ENCODE assay signal across 7 cellular contexts in the genomic region with DNA sequence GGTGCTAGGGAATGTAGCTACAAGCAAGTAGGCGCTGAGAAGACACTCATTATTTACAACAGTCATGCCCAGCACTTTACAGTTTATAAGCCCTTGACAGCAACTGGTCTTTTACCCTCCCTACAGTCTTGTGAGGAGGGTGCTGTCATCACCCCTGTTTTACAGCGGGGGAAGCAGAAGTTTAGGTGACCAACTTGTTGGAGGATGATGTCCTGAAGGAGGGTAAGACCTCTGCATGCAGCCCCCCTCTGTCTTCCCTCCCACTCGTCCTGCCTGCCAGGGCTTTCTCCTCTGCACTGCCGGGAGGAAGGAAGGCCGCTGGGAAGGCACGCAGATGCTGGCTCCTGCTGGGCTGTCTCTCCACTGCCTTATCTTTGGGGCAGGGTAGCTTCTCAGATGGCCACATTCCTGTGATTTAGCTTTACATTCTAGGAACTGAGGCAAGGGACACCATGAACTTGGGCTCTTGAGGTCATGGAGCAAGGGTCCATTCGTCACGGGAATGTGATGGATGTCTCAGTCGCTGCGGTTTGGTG. TPM values are rescaled to one million over a fixed set of nuclear protein-coding genes. Genes with fewer than 3 reads are reported as not detected.
DNase-seq lines count a peak whose midpoint lies in the region; ATAC-seq, FAIRE-seq and TF ChIP-seq lines count a peak whose summit lies in the region.

No MANE protein-coding gene starts in this region.

- peaks cover 54% of the 10 kb centered on the region for H3K4me1 Mint-ChIP-seq in chondrocyte (ENCODE audit: low read depth)

- TF ChIP-seq CTCF in chondrocyte (IDR thresholded peaks at IDR 0.05) (no peak), HepG2 (CRISPR knock-in tag; IDR thresholded peaks at IDR 0.05) (peak; percentile 37; the same call in 1 of the 2 replicates), suprapubic skin (IDR thresholded peaks at IDR 0.05) (no peak)

- peak overlapping the region; percentile 80 for H3K4me3 Mint-ChIP-seq in chondrocyte (ENCODE audit: unreplicated experiment)

- peak overlapping the region; percentile 90 for H3K9ac ChIP-seq in HepG2 (ENCODE audit: insufficient read depth, low read depth, low read length)

- peak overlapping the region; percentile 98 for H3K4me2 ChIP-seq in HepG2 (ENCODE audit: low read depth, low read length)

- peaks cover 66% of the 10 kb centered on the region for H3K79me2 ChIP-seq in HepG2 (ENCODE audit: insufficient read depth, low read length)

- H3K36me3 ChIP-seq in HepG2 (replicated peaks in 1 of 2; ENCODE audit: control insufficient read depth in 1 of 2, insufficient read depth in 2 of 2, low read length in 2 of 2) (peaks cover 8 to 33% of the 10 kb centered on the region in 2 experiments), suprapubic skin (peaks cover 7% of the 10 kb centered on the region)

- no peak for TF ChIP-seq RAD21 in HepG2 (CRISPR knock-in tag; IDR thresholded peaks at IDR 0.05)

- DNase-seq in chondrocyte (ENCODE audit: low spot score), result no peak
- DNase-seq in HepG2 (ENCODE audit: low spot score), result peak; percentile 47
- DNase-seq in suprapubic skin (ENCODE audit: low spot score in 2 of 2), result no peak
- no peak for DNase-seq in GM19239 (ENCODE audit: insufficient read length, low spot score)

- POLR2A ChIA-PET in HepG2 (lab: Yijun Ruan, JAX), result interaction anchor here (1.9 to 5.4 kb wide), 13 partner anchors 11 to 144 kb away, joined by 6 to 128 read pairs (median 12); no protein-coding TSS in a partner anchor

- H3K27me3 ChIP-seq in HepG2 (ENCODE audit: control insufficient read depth in 1 of 2, insufficient read depth in 2 of 2, low read length in 2 of 2) (no peaks in the 10 kb centered on the region; a peak in 1 of 5 replicates), suprapubic skin (no peaks in the 10 kb centered on the region)

- in situ Hi-C loops in HepG2 (cut with HindIII; ENCODE audit: extremely low pct_ligation_motif_present, low pct_unique_long_range_greater_than_20kb), result no loop called here

- peak overlapping the region; percentile 59 for H2AFZ ChIP-seq in HepG2 (ENCODE audit: low read length)

- ATAC-seq in HepG2 (peak; percentile 46), GM18505 (IDR thresholded peaks at IDR 0.05; ENCODE audit: unreplicated experiment) (no peak), GM21825 (IDR thresholded peaks at IDR 0.05; ENCODE audit: unreplicated experiment) (no peak)

- peak overlapping the region; percentile 71 for H3K27ac ChIP-seq in HepG2 (ENCODE audit: extremely low read length, insufficient read depth, low read length)
- H3K27ac ChIP-seq in suprapubic skin, result peak overlapping the region; percentile 95

- H3K27me3 Mint-ChIP-seq in chondrocyte (ENCODE audit: low read depth), result no peaks in the 10 kb centered on the region

- no peak for TF ChIP-seq EP300 in HepG2 (IDR thresholded peaks at IDR 0.05; ENCODE audit: low read depth in 2 of 2, low read length in 2 of 2)
- TF ChIP-seq EP300 in HepG2 (CRISPR knock-in tag; IDR thresholded peaks at IDR 0.05; ENCODE audit: borderline replicate concordance), result no peak
- no peak for TF ChIP-seq EP300 in suprapubic skin (IDR thresholded peaks at IDR 0.05)

- peak; percentile 18 for FAIRE-seq in HepG2 (lab: Jason Lieb, UNC)
- FAIRE-seq in GM19239 (lab: Jason Lieb, UNC), result no peak

- H4K20me1 ChIP-seq in HepG2 (ENCODE audit: insufficient read depth, low read length), result no peaks in the 10 kb centered on the region

- TSS peak; percentile 48 for BruUV-seq in HepG2 (replicated peaks; lab: Mats Ljungman, UMichigan)

- H3K27ac Mint-ChIP-seq in chondrocyte (ENCODE audit: unreplicated experiment), result peak overlapping the region; percentile 82

- intact Hi-C loops in HepG2 (cut with micrococcal nuclease; ENCODE audit: unreplicated experiment), result loop anchor here (5.0 kb wide), 1 partner anchor 36 kb away; no protein-coding TSS in a partner anchor

- H3K4me3 ChIP-seq in HepG2 (replicated peaks in 1 of 3; ENCODE audit: insufficient read depth in 1 of 3, low read depth in 2 of 3, low read length in 3 of 3) (peak overlapping the region; percentile 64 to 99 (median 84)), suprapubic skin (peak overlapping the region; percentile 70)

- CTCF ChIA-PET in HepG2 (lab: Yijun Ruan, JAX; ENCODE audit: low intra/inter-chr PET ratio, low total read pairs), result no interaction called here

- peaks cover 11% of the 10 kb centered on the region for H3K36me3 Mint-ChIP-seq in chondrocyte (ENCODE audit: low read depth)

- H3K9me3 Mint-ChIP-seq in chondrocyte (ENCODE audit: low read depth), result peaks cover 16% of the 10 kb centered on the region

- H3K4me1 ChIP-seq in HepG2 (ENCODE audit: insufficient read depth, low read length) (peaks cover 76% of the 10 kb centered on the region), suprapubic skin (peaks cover 23% of the 10 kb centered on the region)

- WGBS in HepG2 (ENCODE audit: low lambda C conversion rate), result 13% methylated on average over 10 of the region's 10 CpGs
- 35% methylated on average over 10 of the region's 10 CpGs for WGBS in suprapubic skin

- TF ChIP-seq POLR2A in HepG2 (IDR thresholded peaks at IDR 0.05; ENCODE audit: insufficient read depth in 1 of 2, low read depth in 2 of 2, low read length in 2 of 2), result no peak
- TF ChIP-seq POLR2A in suprapubic skin (IDR thresholded peaks at IDR 0.05), result no peak
- TF ChIP-seq POLR2A in GM18505 (IDR thresholded peaks at IDR 0.05; ENCODE audit: borderline replicate concordance, extremely low read depth, insufficient read depth, insufficient read length), result no peak

- H3K9me3 ChIP-seq in HepG2 (ENCODE audit: low read length) (peaks cover 4% of the 10 kb centered on the region; the same call in 1 of the 2 replicates), suprapubic skin (no peaks in the 10 kb centered on the region)

TF ChIP-seq in PFSK-1, 5 proteins besides CTCF, POLR2A, EP300 and RAD21 (continues in another document):
- TF ChIP-seq FOXP2 (optimal IDR thresholded peaks at IDR 0.05; ENCODE audit: borderline replicate concordance, extremely low read depth, extremely low read length, insufficient read depth), result peak; percentile 30

TF ChIP-seq in HepG2, 621 proteins besides CTCF, POLR2A, EP300 and RAD21 (continues in another document):
- TF ChIP-seq ASH2L (IDR thresholded peaks at IDR 0.05; ENCODE audit: insufficient read length, low read depth, low read length), result peak; percentile 33

RNA-seq across cellular contexts. Expression of gene IL1R1, which starts 1.0 kb away (rescaled TPM):
- polyA plus RNA-seq in PFSK-1 (2012; ENCODE audit: insufficient read length, low read depth), result 21.7 TPM
- 22.0 to 53.7 TPM (median 22.9 TPM) in 3 replicates for total RNA-seq in chondrocyte
- 38.0 and 48.3 TPM in 2 replicates for total RNA-seq in HepG2 (2016; rRNA removed; fragmentation: Illumina TruSeq; extraction: Trizol)
- total RNA-seq in HepG2 (2016; cell fraction: cytosol; rRNA removed; fragmentation: Illumina TruSeq; extraction: Trizol; ENCODE audit: low read depth), result 15.9 and 21.1 TPM in 2 replicates
- total RNA-seq in HepG2 (2016; cell fraction: insoluble cytoplasmic fraction; rRNA removed; fragmentation: Illumina TruSeq; extraction: Trizol), result 40.6 and 43.4 TPM in 2 replicates
- total RNA-seq in HepG2 (2016; cell fraction: membrane; rRNA removed; fragmentation: Illumina TruSeq; extraction: Trizol), result 64.6 and 78.0 TPM in 2 replicates
- total RNA-seq in HepG2 (2016; cell fraction: nucleus; rRNA removed; fragmentation: Illumina TruSeq; extraction: Trizol), result 35.3 and 37.4 TPM in 2 replicates
- polyA plus RNA-seq in HepG2 (2011; rRNA removed), result 81.2 and 93.1 TPM in 2 replicates
- 67.4 and 75.1 TPM in 2 replicates for polyA plus RNA-seq in HepG2 (2011; cell fraction: cytosol; rRNA removed)
- 35.7 and 38.6 TPM in 2 replicates for polyA plus RNA-seq in HepG2 (2011; cell fraction: nucleus; rRNA removed)
- polyA plus RNA-seq in HepG2 (2012), result 30.0 and 50.4 TPM in 2 replicates
- polyA plus RNA-seq in HepG2 (2016; cell fraction: cytosol; fragmentation: Illumina TruSeq; extraction: Trizol; ENCODE audit: low read depth), result 29.7 and 33.1 TPM in 2 replicates
- polyA plus RNA-seq in HepG2 (2016; cell fraction: insoluble cytoplasmic fraction; fragmentation: Illumina TruSeq; extraction: Trizol; ENCODE audit: low read depth), result 48.4 and 48.5 TPM in 2 replicates
- polyA plus RNA-seq in HepG2 (2016; cell fraction: membrane; fragmentation: Illumina TruSeq; extraction: Trizol; ENCODE audit: low read depth), result 58.8 and 67.5 TPM in 2 replicates
- 57.0 and 61.8 TPM in 2 replicates for polyA plus RNA-seq in HepG2 (2016; cell fraction: nucleus; fragmentation: Illumina TruSeq; extraction: Trizol; ENCODE audit: insufficient read depth, low read depth)
- polyA minus RNA-seq in HepG2 (2011; rRNA and poly(A)+ RNA removed; ENCODE audit: low replicate concordance), result 1.5 and 93.0 TPM in 2 replicates
- 52.1 and 62.2 TPM in 2 replicates for polyA minus RNA-seq in HepG2 (2011; cell fraction: cytosol; rRNA and poly(A)+ RNA removed)
- 50.9 and 53.8 TPM in 2 replicates for polyA minus RNA-seq in HepG2 (2011; cell fraction: nucleus; rRNA and poly(A)+ RNA removed)
- total RNA-seq in suprapubic skin, result 10 to 100 TPM; 52.1 to 90.0 (median 58.8) TPM

RNA-seq across cellular contexts. Expression of gene IL1RL2, which starts 43.3 kb away (rescaled TPM):
- not detected for polyA plus RNA-seq in PFSK-1 (2012; ENCODE audit: insufficient read length, low read depth)
- total RNA-seq in chondrocyte (0.07 to 0.46 TPM in 2 of 3 replicates, not detected in the other), HepG2 (2016; rRNA removed; fragmentation: Illumina TruSeq; extraction: Trizol) (not detected in 2 replicates), suprapubic skin (10 to 100 TPM in 3 of 4 donors, 1 to 10 TPM in 1; 7.0 to 15.9 (median 12.0) TPM)
- total RNA-seq in HepG2 (2016; cell fraction: cytosol; rRNA removed; fragmentation: Illumina TruSeq; extraction: Trizol; ENCODE audit: low read depth), result not detected in 2 replicates
- total RNA-seq in HepG2 (2016; cell fraction: insoluble cytoplasmic fraction; rRNA removed; fragmentation: Illumina TruSeq; extraction: Trizol), result not detected in 2 replicates
- total RNA-seq in HepG2 (2016; cell fraction: membrane; rRNA removed; fragmentation: Illumina TruSeq; extraction: Trizol), result not detected in 2 replicates
- total RNA-seq in HepG2 (2016; cell fraction: nucleus; rRNA removed; fragmentation: Illumina TruSeq; extraction: Trizol), result not detected in 2 replicates
- 0.03 TPM in 1 of 2 replicates, not detected in the other for polyA plus RNA-seq in HepG2 (2011; rRNA removed)
- 0.03 TPM in 1 of 2 replicates, not detected in the other for polyA plus RNA-seq in HepG2 (2011; cell fraction: cytosol; rRNA removed)
- not detected in 2 replicates for polyA plus RNA-seq in HepG2 (2011; cell fraction: nucleus; rRNA removed)
- polyA plus RNA-seq in HepG2 (2012), result 0.19 TPM in 1 of 2 replicates, not detected in the other
- not detected in 2 replicates for polyA plus RNA-seq in HepG2 (2016; cell fraction: cytosol; fragmentation: Illumina TruSeq; extraction: Trizol; ENCODE audit: low read depth)
- not detected in 2 replicates for polyA plus RNA-seq in HepG2 (2016; cell fraction: insoluble cytoplasmic fraction; fragmentation: Illumina TruSeq; extraction: Trizol; ENCODE audit: low read depth)
- not detected in 2 replicates for polyA plus RNA-seq in HepG2 (2016; cell fraction: membrane; fragmentation: Illumina TruSeq; extraction: Trizol; ENCODE audit: low read depth)
- polyA plus RNA-seq in HepG2 (2016; cell fraction: nucleus; fragmentation: Illumina TruSeq; extraction: Trizol; ENCODE audit: insufficient read depth, low read depth), result not detected in 2 replicates
- 0.09 and 0.10 TPM in 2 replicates for polyA minus RNA-seq in HepG2 (2011; rRNA and poly(A)+ RNA removed; ENCODE audit: low replicate concordance)
- polyA minus RNA-seq in HepG2 (2011; cell fraction: cytosol; rRNA and poly(A)+ RNA removed), result not detected in 2 replicates
- polyA minus RNA-seq in HepG2 (2011; cell fraction: nucleus; rRNA and poly(A)+ RNA removed), result not detected in 2 replicates
